In the genomic region with DNA sequence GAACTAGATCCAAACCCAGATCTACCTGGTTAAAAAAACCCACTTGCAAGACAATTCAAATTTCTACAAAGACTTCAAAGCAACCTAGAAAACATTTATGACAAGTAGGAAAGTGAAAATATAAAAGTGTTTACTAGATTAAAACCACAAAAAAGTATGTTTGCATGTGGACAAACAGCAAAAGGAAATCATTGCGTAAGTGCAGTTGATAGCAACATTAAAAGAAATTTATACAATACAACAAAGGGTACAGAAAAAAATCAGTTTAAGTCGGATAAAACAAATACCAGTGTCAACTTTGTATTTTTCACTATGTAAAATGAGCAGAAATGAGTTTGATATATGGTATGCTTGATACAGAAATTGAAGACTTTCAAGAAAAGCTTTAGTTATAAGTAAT, we compare ENCODE assay signal across 19 cellular contexts. TPM values are rescaled to one million over a fixed set of nuclear protein-coding genes. Genes with fewer than 3 reads are reported as not detected.
DNase-seq lines count a peak whose midpoint lies in the region; ATAC-seq, FAIRE-seq and TF ChIP-seq lines count a peak whose summit lies in the region.
"Had no signal": no experiment of that assay in that cellular context is flagged by ENCODE, and none has a peak within 500 bp of the region (broad histone marks: within the 10 kb centered on the region; RNA-seq: fewer than 3 reads in every experiment).

No MANE protein-coding gene starts in this region.

- no peak overlapping the region for H3K27ac Mint-ChIP-seq in CD4-positive, CD25-positive, alpha-beta regulatory T cell
- no peak overlapping the region for H3K27ac Mint-ChIP-seq in natural killer cell
- H3K27ac Mint-ChIP-seq in activated T-helper 17 cell treated with anti-CD3 and anti-CD28 coated beads, Interleukin-2, amount 50 U/mL, for 72 hours: no peak overlapping the region

- H2AK5ac ChIP-seq in IMR-90 (ENCODE audit: low read depth, low read length): no peak overlapping the region

- H2BK5ac ChIP-seq in IMR-90 (ENCODE audit: low read depth, low read length, poor library complexity, severe bottlenecking): no peak overlapping the region

- no peak overlapping the region for H2BK120ac ChIP-seq in IMR-90 (ENCODE audit: low read depth, low read length)

- H3K4me3 Mint-ChIP-seq in CD4-positive, CD25-positive, alpha-beta regulatory T cell: peak overlapping the region in 3 of 4 donors; percentile 38 to 93 (median 42)
- H3K4me3 Mint-ChIP-seq in natural killer cell: peak overlapping the region; percentile 50
- H3K4me3 Mint-ChIP-seq in activated T-helper 17 cell treated with anti-CD3 and anti-CD28 coated beads, Interleukin-2, amount 50 U/mL, for 72 hours: no peak overlapping the region

- peak in 1 of 3 donors; percentile 9 for DNase-seq in CD4-positive, CD25-positive, alpha-beta regulatory T cell
- DNase-seq in IMR-90 (no peak), GM12878 (ENCODE audit: low read depth, low spot score) (no peak), natural killer cell (no peak), NOMO-1 treated with DMSO at 0.1 percent for 48 hours (lab: John Stamatoyannopoulos, UW; ENCODE audit: unreplicated experiment) (no peak)
- DNase-seq: AML-193, Calu3, KG1, NCI-H1092, NCI-H1694, NCI-H2107, NCI-H446, NCI-H748 treated with DMSO at 0.1 percent for 48 hours had no signal

- H3K9ac ChIP-seq in IMR-90 (ENCODE audit: low read depth, low read length) (no peak overlapping the region), GM12878 (ENCODE audit: control insufficient read depth, insufficient read depth, low read length) (no peak overlapping the region)

- in situ Hi-C loops in IMR-90 (cut with MboI; ENCODE audit: low sequenced_read_pairs): no loop called here
- in situ Hi-C loops in GM12878 (cut with MboI): no loop called here

- H2BK15ac ChIP-seq in IMR-90 (ENCODE audit: low read depth, low read length): no peak overlapping the region

- H3K27me3 ChIP-seq in CD4-positive, CD25-positive, alpha-beta regulatory T cell (ENCODE audit: control insufficient read depth, insufficient read depth, low read length): no peaks in the 10 kb centered on the region
- H3K27me3 ChIP-seq in IMR-90 (ENCODE audit: control insufficient read depth, insufficient read depth, low read length) (no peaks in the 10 kb centered on the region), GM12878 (replicated peaks in 1 of 2; ENCODE audit: control insufficient read depth in 2 of 2, insufficient read depth in 2 of 2, low read length in 1 of 2) (0 out of 4 replicates have a peak, but pooled peaks cover 0 to 3% of the 10 kb centered on the region in 2 experiments)
- H3K27me3 ChIP-seq: SJSA1 had no signal

- no peak overlapping the region for H4K8ac ChIP-seq in IMR-90 (ENCODE audit: low read depth in 2 of 2, low read length in 2 of 2)

- 0 out of 2 replicates have a peak, but pooled peaks cover 3% of the 10 kb centered on the region for H3K9me1 ChIP-seq in IMR-90 (ENCODE audit: insufficient read depth, low read length)

- H3K23ac ChIP-seq in IMR-90 (ENCODE audit: low read depth, low read length): no peak overlapping the region

- intact Hi-C loops in IMR-90 (cut with micrococcal nuclease): loop anchor here (5.0 kb wide), 1 partner anchor 494 kb away; no protein-coding TSS in a partner anchor
- intact Hi-C loops in GM12878 (cut with micrococcal nuclease; ENCODE audit: unreplicated experiment): loop anchor here (5.0 kb wide), 1 partner anchor 34 kb away; the partner anchor contains the start of gene RPL22L1
- intact Hi-C loops in natural killer cell (cut with micrococcal nuclease): loop anchor here (5.0 kb wide), 2 partner anchors 549 to 551 kb away; partner anchors contain the start of gene SKIL

- H3K27ac ChIP-seq in CD4-positive, CD25-positive, alpha-beta regulatory T cell (ENCODE audit: insufficient read depth, low read length, poor library complexity, severe bottlenecking): no peak overlapping the region
- H3K27ac ChIP-seq in IMR-90 (ENCODE audit: insufficient read depth, low read length) (no peak overlapping the region), GM12878 (ENCODE audit: control insufficient read depth, insufficient read depth) (no peak overlapping the region)
- H3K27ac ChIP-seq: RWPE1, SJSA1 had no signal

- H2AK9ac ChIP-seq in IMR-90 (replicated peaks; ENCODE audit: low read depth, low read length, poor library complexity): no peak overlapping the region

- FAIRE-seq in GM12878 (lab: Jason Lieb, UNC): peak; percentile 75
- FAIRE-seq: GM12892 had no signal

- no peak overlapping the region for H3K4me3 ChIP-seq in CD4-positive, CD25-positive, alpha-beta regulatory T cell (ENCODE audit: low read depth, low read length)
- H3K4me3 ChIP-seq in IMR-90 (ENCODE audit: insufficient read depth, low read depth, low read length) (no peak overlapping the region), GM12878 (no peak overlapping the region)
- H3K4me3 ChIP-seq: SJSA1 had no signal

- H3K79me2 ChIP-seq in GM12878 (ENCODE audit: control insufficient read depth, insufficient read depth, low read length): no peaks in the 10 kb centered on the region

- peaks cover 0 to 16% (median 4%) of the 10 kb centered on the region in 7 donors for H3K9me3 Mint-ChIP-seq in CD4-positive, CD25-positive, alpha-beta regulatory T cell
- no peaks in the 10 kb centered on the region for H3K9me3 Mint-ChIP-seq in natural killer cell
- peaks cover 3% of the 10 kb centered on the region for H3K9me3 Mint-ChIP-seq in activated T-helper 17 cell treated with anti-CD3 and anti-CD28 coated beads, Interleukin-2, amount 50 U/mL, for 72 hours

- H3K4me1 Mint-ChIP-seq in CD4-positive, CD25-positive, alpha-beta regulatory T cell: peaks cover 7 to 36% (median 18%) of the 10 kb centered on the region in 4 donors
- peaks cover 30 to 38% of the 10 kb centered on the region in 2 donors for H3K4me1 Mint-ChIP-seq in natural killer cell
- peaks cover 1% of the 10 kb centered on the region for H3K4me1 Mint-ChIP-seq in activated T-helper 17 cell treated with anti-CD3 and anti-CD28 coated beads, Interleukin-2, amount 50 U/mL, for 72 hours

- H3K14ac ChIP-seq in IMR-90 (replicated peaks; ENCODE audit: low read depth, low read length): no peak overlapping the region

- TF ChIP-seq RAD21 in IMR-90 (IDR thresholded peaks at IDR 0.05; ENCODE audit: low read length): no peak
- no peak for TF ChIP-seq RAD21 in GM12878 (IDR thresholded peaks at IDR 0.05; ENCODE audit: insufficient read depth, low read depth, low read length)

- H3K4me1 ChIP-seq in CD4-positive, CD25-positive, alpha-beta regulatory T cell (ENCODE audit: control insufficient read depth, insufficient read depth, low read length, poor library complexity, severe bottlenecking): peaks cover 20% of the 10 kb centered on the region
- H3K4me1 ChIP-seq in IMR-90 (ENCODE audit: control insufficient read depth, insufficient read depth, low read length): peaks cover 7% of the 10 kb centered on the region
- no peaks in the 10 kb centered on the region; the same call in 1 of the 2 replicates for H3K4me1 ChIP-seq in GM12878 (ENCODE audit: control insufficient read depth, insufficient read depth, low read length)

- TF ChIP-seq POLR2A in IMR-90 (IDR thresholded peaks at IDR 0.05; ENCODE audit: low read depth, low read length) (no peak), GM12878 (IDR thresholded peaks at IDR 0.05; ENCODE audit: low read depth, low read length) (no peak)

- TF ChIP-seq CTCF in IMR-90 (conservative IDR thresholded peaks at IDR 0.05; ENCODE audit: low read depth, low read length) (no peak), GM12878 (IDR thresholded peaks at IDR 0.05 in 2 of 3, conservative IDR thresholded peaks at IDR 0.05 in 1 of 3; ENCODE audit: control insufficient read depth in 2 of 3, extremely low read depth in 1 of 3, insufficient read depth in 1 of 3, low read depth in 3 of 3, low read length in 3 of 3) (no peak), natural killer cell (IDR thresholded peaks at IDR 0.05) (no peak)

- no peak overlapping the region for H3K4ac ChIP-seq in IMR-90 (ENCODE audit: low read depth, low read length)

- ATAC-seq in CD4-positive, CD25-positive, alpha-beta regulatory T cell (ENCODE audit: low read depth in 2 of 2): no peak
- ATAC-seq in IMR-90 (ENCODE audit: low read depth) (no peak), GM12878 (no peak), natural killer cell (no peak), HG02759 (IDR thresholded peaks at IDR 0.05; ENCODE audit: unreplicated experiment) (no peak)
- no peak for ATAC-seq in activated T-helper 17 cell treated with anti-CD3 and anti-CD28 coated beads, Interleukin-2, amount 50 U/mL, for 72 hours (replicated peaks)
- ATAC-seq: HCT116 had no signal

- H4K91ac ChIP-seq in IMR-90 (ENCODE audit: insufficient read depth, low read depth, low read length): no peak overlapping the region

- no peaks in the 10 kb centered on the region for H3K27me3 Mint-ChIP-seq in CD4-positive, CD25-positive, alpha-beta regulatory T cell
- no peaks in the 10 kb centered on the region for H3K27me3 Mint-ChIP-seq in natural killer cell (ENCODE audit: low read depth in 2 of 2)
- H3K27me3 Mint-ChIP-seq in activated T-helper 17 cell treated with anti-CD3 and anti-CD28 coated beads, Interleukin-2, amount 50 U/mL, for 72 hours: no peaks in the 10 kb centered on the region

- H3K36me3 Mint-ChIP-seq in CD4-positive, CD25-positive, alpha-beta regulatory T cell: peaks cover 11% of the 10 kb centered on the region
- H3K36me3 Mint-ChIP-seq in natural killer cell: no peaks in the 10 kb centered on the region
- peaks cover 10% of the 10 kb centered on the region for H3K36me3 Mint-ChIP-seq in activated T-helper 17 cell treated with anti-CD3 and anti-CD28 coated beads, Interleukin-2, amount 50 U/mL, for 72 hours (ENCODE audit: low read depth)

- H3K9me3 ChIP-seq in CD4-positive, CD25-positive, alpha-beta regulatory T cell (ENCODE audit: control insufficient read depth in 2 of 2, low read length in 2 of 2): peaks cover 7 to 20% of the 10 kb centered on the region in 2 experiments
- peaks cover 5% of the 10 kb centered on the region for H3K9me3 ChIP-seq in IMR-90 (ENCODE audit: control insufficient read depth, insufficient read depth, low read length)
- peaks cover 8% of the 10 kb centered on the region for H3K9me3 ChIP-seq in GM12878 (replicated peaks; ENCODE audit: control insufficient read depth, insufficient read depth, low read length)

- no peak overlapping the region for H2AFZ ChIP-seq in IMR-90 (replicated peaks; ENCODE audit: low read length, poor library complexity)
- no peak overlapping the region for H2AFZ ChIP-seq in GM12878 (ENCODE audit: control insufficient read depth, low read depth, low read length)

- BruUV-seq in IMR-90 (replicated peaks; lab: Mats Ljungman, UMichigan) (no TSS peak), GM12878 (replicated peaks; lab: Mats Ljungman, UMichigan) (no TSS peak)

- no peaks in the 10 kb centered on the region for H3K36me3 ChIP-seq in CD4-positive, CD25-positive, alpha-beta regulatory T cell (ENCODE audit: control insufficient read depth, insufficient read depth, low read length)
- 0 out of 2 replicates have a peak, but pooled peaks cover 1% of the 10 kb centered on the region for H3K36me3 ChIP-seq in IMR-90 (ENCODE audit: control insufficient read depth, insufficient read depth, low read length)
- H3K36me3 ChIP-seq in GM12878 (ENCODE audit: control insufficient read depth in 2 of 2, insufficient read depth in 2 of 2, low read length in 1 of 2): no peaks in the 10 kb centered on the region
- H3K36me3 ChIP-seq: SJSA1 had no signal

- no peak overlapping the region for H2BK20ac ChIP-seq in IMR-90 (ENCODE audit: low read depth, low read length)

- TF ChIP-seq EP300 in GM12878 (IDR thresholded peaks at IDR 0.05; ENCODE audit: borderline replicate concordance in 1 of 2, control insufficient read depth in 1 of 2, low read depth in 2 of 2, low read length in 2 of 2): no peak

- CTCF ChIA-PET in IMR-90 (lab: Yijun Ruan, JAX) (no interaction called here), GM12878 (lab: Yijun Ruan, JAX) (no interaction called here)

- peaks cover 21 to 29% of the 10 kb centered on the region in 2 experiments for H3K79me1 ChIP-seq in IMR-90 (ENCODE audit: low read depth in 1 of 2, low read length in 2 of 2)

- no peak overlapping the region for H4K5ac ChIP-seq in IMR-90 (ENCODE audit: low read depth, low read length)

- H3K18ac ChIP-seq in IMR-90 (ENCODE audit: low read depth, low read length): no peak overlapping the region

- no peak overlapping the region for H3K56ac ChIP-seq in IMR-90 (ENCODE audit: extremely low read depth, insufficient read depth, low read length)

- POLR2A ChIA-PET in IMR-90 (lab: Charles Lee; ENCODE audit: unreplicated experiment) (no interaction called here), GM12878 (lab: Charles Lee) (no interaction called here)

- no CpG with 5 or more reads among the region's 2 CpGs for WGBS in IMR-90 (ENCODE audit: extremely low coverage in 2 of 2, insufficient read length in 1 of 2), 2 experiments
- WGBS in GM12878 (ENCODE audit: insufficient coverage, insufficient replicate concordance, low lambda C conversion rate, missing lambda C conversion rate): 57% methylated on average over 2 of the region's 2 CpGs

- H3K4me2 ChIP-seq in IMR-90 (ENCODE audit: low read depth, low read length) (no peak overlapping the region), GM12878 (ENCODE audit: control insufficient read depth, insufficient read depth) (no peak overlapping the region)

- H4K20me1 ChIP-seq in IMR-90 (ENCODE audit: insufficient read depth, low read length) (peaks cover 3% of the 10 kb centered on the region; the same call in 1 of the 2 replicates), GM12878 (ENCODE audit: control insufficient read depth, insufficient read depth) (no peaks in the 10 kb centered on the region)

- dilution Hi-C loops in IMR-90 (cut with HindIII; ENCODE audit: low sequenced_read_pairs, unreplicated experiment): no loop called here

- RAD21 ChIA-PET in GM12878 (lab: Charles Lee; ENCODE audit: unreplicated experiment): interaction anchor here (0.6 kb wide), 1 partner anchor 171 kb away, joined by 4 read pairs; no protein-coding TSS in a partner anchor

- SMC1A ChIA-PET in GM12878 (lab: Charles Lee; ENCODE audit: uncharacterized antibody, unreplicated experiment): no interaction called here

RNA-seq across cellular contexts. Expression of gene EIF5A2, which starts 2.6 kb away (rescaled TPM):
- 12.8 TPM for total RNA-seq in CD4-positive, CD25-positive, alpha-beta regulatory T cell
- polyA plus RNA-seq in CD4-positive, CD25-positive, alpha-beta regulatory T cell: 10 to 100 TPM in 3 of 4 donors, 1 to 10 TPM in 1; 8.0 to 22.1 (median 14.5) TPM
- 7.7 and 15.0 TPM in 2 replicates for total RNA-seq in IMR-90 (2012; rRNA removed)
- 4.4 and 7.8 TPM in 2 replicates for polyA plus RNA-seq in IMR-90 (2012; rRNA removed)
- 4.6 and 6.0 TPM in 2 replicates for polyA plus RNA-seq in IMR-90 (2012; cell fraction: cytosol; rRNA removed)
- polyA plus RNA-seq in IMR-90 (2012; cell fraction: nucleus; rRNA removed; ENCODE audit: low replicate concordance): 1.6 and 4.2 TPM in 2 replicates
- 0.07 TPM in 1 of 2 replicates, not detected in the other for total RNA-seq in GM12878 (2013; cell fraction: nucleolus; rRNA removed)
- total RNA-seq in GM12878 (2014; rRNA removed): 0.44 and 1.4 TPM in 2 replicates
- total RNA-seq in GM12878 (2014; rRNA removed; fragmentation: Illumina TruSeq; extraction: Trizol): 0.76 and 1.3 TPM in 2 replicates
- 1.4 and 2.5 TPM in 2 replicates for total RNA-seq in GM12878 (2021)
- 0.29 TPM for polyA plus RNA-seq in GM12878 (2011; ENCODE audit: low read depth)
- polyA plus RNA-seq in GM12878 (2011; rRNA removed): 1.8 and 3.6 TPM in 2 replicates
- 1.1 and 1.4 TPM in 2 replicates for polyA plus RNA-seq in GM12878 (2011; cell fraction: cytosol; rRNA removed)
- 0.27 and 1.2 TPM in 2 replicates for polyA plus RNA-seq in GM12878 (2011; cell fraction: nucleus; rRNA removed)
- 0.53 and 0.67 TPM in 2 replicates for polyA plus RNA-seq in GM12878 (2012)
- polyA plus RNA-seq in GM12878 (2014; fragmentation: Illumina TruSeq; extraction: Trizol): 2.6 and 6.3 TPM in 2 replicates
- 1 to 10 TPM; 2.2 to 2.8 TPM for polyA plus RNA-seq in GM12878 (2014; fragmentation: Nextera tagmentation; extraction: Ambion mirVana)
- polyA plus RNA-seq in GM12878 (2014; rRNA removed): 0.42 and 1.5 TPM in 2 replicates
- 1 to 10 TPM; 2.2 to 3.0 TPM for polyA plus RNA-seq in GM12878 (2016; fragmentation: Nextera tagmentation; extraction: Ambion mirVana)
- polyA minus RNA-seq in GM12878 (2011; rRNA and poly(A)+ RNA removed): 1.4 and 2.9 TPM in 2 replicates
- polyA minus RNA-seq in GM12878 (2011; cell fraction: cytosol; rRNA and poly(A)+ RNA removed): 0.80 and 0.94 TPM in 2 replicates
- polyA minus RNA-seq in GM12878 (2011; cell fraction: nucleus; rRNA and poly(A)+ RNA removed): 0.24 and 0.77 TPM in 2 replicates
- 10 to 100 TPM; 12.9 to 34.8 (median 22.8) TPM for total RNA-seq in natural killer cell
- total RNA-seq in activated T-helper 17 cell treated with anti-CD3 and anti-CD28 coated beads, Interleukin-2, amount 50 U/mL, for 72 hours: 1 to 10 TPM; 4.7 to 8.9 TPM

RNA-seq across cellular contexts. Expression of gene RPL22L1, which starts 35.9 kb away (rescaled TPM):
- total RNA-seq in CD4-positive, CD25-positive, alpha-beta regulatory T cell: 43.6 TPM
- 10 to 100 TPM; 25.5 to 48.4 (median 40.4) TPM for polyA plus RNA-seq in CD4-positive, CD25-positive, alpha-beta regulatory T cell
- total RNA-seq in IMR-90 (2012; rRNA removed): 37.1 and 77.8 TPM in 2 replicates
- 76.7 and 92.0 TPM in 2 replicates for polyA plus RNA-seq in IMR-90 (2012; rRNA removed)
- 16.6 and 35.7 TPM in 2 replicates for polyA plus RNA-seq in IMR-90 (2012; cell fraction: cytosol; rRNA removed)
- 2.7 and 27.1 TPM in 2 replicates for polyA plus RNA-seq in IMR-90 (2012; cell fraction: nucleus; rRNA removed; ENCODE audit: low replicate concordance)
- total RNA-seq in GM12878 (2013; cell fraction: nucleolus; rRNA removed): 21.3 and 23.3 TPM in 2 replicates
- 203 and 260 TPM in 2 replicates for total RNA-seq in GM12878 (2014; rRNA removed)
- 682 and 706 TPM in 2 replicates for total RNA-seq in GM12878 (2014; rRNA removed; fragmentation: Illumina TruSeq; extraction: Trizol)
- 318 and 357 TPM in 2 replicates for total RNA-seq in GM12878 (2021)
- polyA plus RNA-seq in GM12878 (2011; ENCODE audit: low read depth): 478 TPM
- polyA plus RNA-seq in GM12878 (2011; rRNA removed): 262 and 457 TPM in 2 replicates
- polyA plus RNA-seq in GM12878 (2011; cell fraction: cytosol; rRNA removed): 72.9 and 90.7 TPM in 2 replicates
- polyA plus RNA-seq in GM12878 (2011; cell fraction: nucleus; rRNA removed): 74.5 and 79.3 TPM in 2 replicates
- 326 and 432 TPM in 2 replicates for polyA plus RNA-seq in GM12878 (2012)
- 643 and 1,057 TPM in 2 replicates for polyA plus RNA-seq in GM12878 (2014; fragmentation: Illumina TruSeq; extraction: Trizol)
- polyA plus RNA-seq in GM12878 (2014; fragmentation: Nextera tagmentation; extraction: Ambion mirVana): 100 to 1,000 TPM; 690 to 803 TPM
- polyA plus RNA-seq in GM12878 (2014; rRNA removed): 292 and 412 TPM in 2 replicates
- polyA plus RNA-seq in GM12878 (2016; fragmentation: Nextera tagmentation; extraction: Ambion mirVana): 100 to 1,000 TPM; 387 to 432 TPM
- 10.0 and 12.3 TPM in 2 replicates for polyA minus RNA-seq in GM12878 (2011; rRNA and poly(A)+ RNA removed)
- polyA minus RNA-seq in GM12878 (2011; cell fraction: cytosol; rRNA and poly(A)+ RNA removed): 10.5 and 11.5 TPM in 2 replicates
- 9.1 and 13.0 TPM in 2 replicates for polyA minus RNA-seq in GM12878 (2011; cell fraction: nucleus; rRNA and poly(A)+ RNA removed)
- total RNA-seq in natural killer cell: 10 to 100 TPM; 41.9 to 53.8 (median 44.8) TPM
- total RNA-seq in activated T-helper 17 cell treated with anti-CD3 and anti-CD28 coated beads, Interleukin-2, amount 50 U/mL, for 72 hours: 100 to 1,000 TPM; 105 to 173 TPM
